In the genomic region with DNA sequence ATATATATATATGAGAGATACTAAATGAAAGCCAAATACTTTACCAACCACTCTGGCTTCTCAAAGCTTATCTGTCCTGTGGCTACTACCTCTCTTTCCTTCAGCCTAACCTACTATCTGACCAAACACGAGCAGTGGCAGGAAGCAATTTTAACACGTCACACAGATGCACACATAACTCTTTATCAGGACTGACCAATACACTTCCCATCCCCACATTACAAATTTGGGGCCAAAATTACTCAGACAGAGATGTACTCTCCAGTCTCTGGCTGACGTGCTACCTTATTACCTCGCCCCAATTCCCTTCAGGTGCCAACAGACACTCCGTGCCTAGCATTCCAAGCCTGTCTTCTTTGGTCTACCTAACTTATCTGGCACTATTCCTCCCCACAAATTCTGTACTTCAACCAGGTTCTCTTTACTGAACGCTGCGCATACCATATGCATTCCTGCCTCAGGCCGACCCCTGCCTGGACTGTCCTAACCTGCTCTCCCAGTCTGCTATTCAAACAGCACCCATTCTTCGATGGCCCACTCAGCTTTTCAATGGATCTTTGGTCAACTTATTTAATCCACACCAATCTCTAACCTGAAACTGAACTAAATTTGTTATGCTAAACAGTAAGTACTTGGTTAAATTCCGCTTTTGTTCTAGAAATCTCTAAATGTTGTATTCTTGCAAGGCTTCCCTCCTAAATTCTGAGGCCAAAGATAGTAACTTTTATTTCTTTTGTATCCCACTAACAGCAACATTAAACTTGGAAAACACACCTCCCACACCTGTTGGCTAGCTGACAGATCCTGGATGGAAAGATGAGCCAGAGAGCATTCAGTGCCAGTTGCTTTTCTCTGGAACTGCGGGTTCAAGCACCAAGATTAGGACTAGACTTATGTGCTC, we compare ENCODE assay signal across 18 cellular contexts. TPM values are rescaled to one million over a fixed set of nuclear protein-coding genes. Genes with fewer than 3 reads are reported as not detected.
DNase-seq lines count a peak whose midpoint lies in the region; ATAC-seq and TF ChIP-seq lines count a peak whose summit lies in the region.
"Had no signal": no experiment of that assay in that cellular context is flagged by ENCODE, and none has a peak within 500 bp of the region (broad histone marks: within the 10 kb centered on the region; RNA-seq: fewer than 3 reads in every experiment).

No MANE protein-coding gene starts in this region.

- H3K4me1 ChIP-seq in RWPE2 (ENCODE audit: insufficient read depth, poor library complexity, severe bottlenecking) (peaks cover 8% of the 10 kb centered on the region), foreskin keratinocyte (peaks cover 4% of the 10 kb centered on the region), GM23248 (ENCODE audit: insufficient read depth) (no peaks in the 10 kb centered on the region)
- H3K4me1 ChIP-seq: ascending aorta had no signal

- no peaks in the 10 kb centered on the region for H3K27me3 Mint-ChIP-seq in nephron (ENCODE audit: low read depth)
- H3K27me3 Mint-ChIP-seq: activated B cell treated with CpG ODN at 0.5 μM for 24 hours had no signal

- H3K4me3 ChIP-seq in H7 (ENCODE audit: insufficient read depth, low read depth, low read length) = no peak overlapping the region
- H3K4me3 ChIP-seq in RWPE2 (ENCODE audit: severe bottlenecking) = no peak overlapping the region
- H3K4me3 ChIP-seq in GM23248 = no peak overlapping the region
- H3K4me3 ChIP-seq: ascending aorta, tibial nerve had no signal

- H3K36me3 ChIP-seq in H7 (replicated peaks; ENCODE audit: control insufficient read depth, insufficient read depth, low read length) (no peaks in the 10 kb centered on the region), RWPE2 (ENCODE audit: low read depth) (no peaks in the 10 kb centered on the region), GM23248 (ENCODE audit: low read depth) (no peaks in the 10 kb centered on the region)
- H3K36me3 ChIP-seq: ascending aorta, tibial nerve had no signal

- 94 to 96% methylated on average over 11 of the region's 11 CpGs for WGBS in GM23248 (ENCODE audit: low coverage in 1 of 2, low lambda C conversion rate in 2 of 2, missing lambda C conversion rate in 2 of 2), 2 experiments

- H3K27ac ChIP-seq in RWPE2 (ENCODE audit: poor library complexity, severe bottlenecking) = no peak overlapping the region
- no peak overlapping the region for H3K27ac ChIP-seq in foreskin keratinocyte
- no peak overlapping the region for H3K27ac ChIP-seq in GM23248
- H3K27ac ChIP-seq: ascending aorta, tibial nerve had no signal

- H3K9me3 Mint-ChIP-seq in nephron = no peaks in the 10 kb centered on the region
- H3K9me3 Mint-ChIP-seq: activated B cell treated with CpG ODN at 0.5 μM for 24 hours had no signal

- H3K9me2 ChIP-seq in GM23248 (ENCODE audit: insufficient read depth) = no peaks in the 10 kb centered on the region

- peaks cover 9% of the 10 kb centered on the region; the same call in 1 of the 2 replicates for H3K79me2 ChIP-seq in GM23248 (ENCODE audit: insufficient read depth)

- H3K4me2 ChIP-seq in GM23248 (ENCODE audit: unreplicated experiment) = no peak overlapping the region

- in situ Hi-C loops in GM23248 (cut with MboI) = no loop called here

- no peak overlapping the region for H3K4me3 Mint-ChIP-seq in nephron
- H3K4me3 Mint-ChIP-seq: activated B cell treated with CpG ODN at 0.5 μM for 24 hours had no signal

- TF ChIP-seq CTCF in RWPE2 (IDR thresholded peaks at IDR 0.05; ENCODE audit: poor library complexity, severe bottlenecking) = no peak
- TF ChIP-seq CTCF in foreskin keratinocyte (conservative IDR thresholded peaks at IDR 0.05) = no peak
- no peak for TF ChIP-seq CTCF in nephron (IDR thresholded peaks at IDR 0.05; ENCODE audit: unreplicated experiment in 3 of 3)

- H3K27ac Mint-ChIP-seq in nephron = peak overlapping the region; percentile 1 to 61 (median 44)
- H3K27ac Mint-ChIP-seq: activated B cell treated with CpG ODN at 0.5 μM for 24 hours had no signal

- H3K4me1 Mint-ChIP-seq in nephron = peaks cover 28% of the 10 kb centered on the region

- no peaks in the 10 kb centered on the region for H3F3A ChIP-seq in GM23248 (ENCODE audit: insufficient read depth)

- H3K9ac ChIP-seq in GM23248 = no peak overlapping the region

- H3K9me3 ChIP-seq in RWPE2 (ENCODE audit: severe bottlenecking) (no peaks in the 10 kb centered on the region), GM23248 (ENCODE audit: low read depth) (no peaks in the 10 kb centered on the region)
- H3K9me3 ChIP-seq: ascending aorta, tibial nerve had no signal

- H2AFZ ChIP-seq in GM23248 = no peak overlapping the region

- ATAC-seq in RWPE2 (ENCODE audit: low read depth) (peak; percentile 51), foreskin keratinocyte (no peak), HG02840 (IDR thresholded peaks at IDR 0.05; ENCODE audit: low FRiP score, unreplicated experiment) (no peak), GM21529 (IDR thresholded peaks at IDR 0.05; ENCODE audit: unreplicated experiment) (no peak), GM19324 (IDR thresholded peaks at IDR 0.05; ENCODE audit: low FRiP score, unreplicated experiment) (no peak)
- ATAC-seq: sciatic nerve had no signal

- DNase-seq in H7 = peak; percentile 14
- DNase-seq in RWPE2 (ENCODE audit: low spot score) = no peak
- peak; percentile 48 to 80 for DNase-seq in foreskin keratinocyte
- no peak for DNase-seq in GM23248
- DNase-seq: activated B cell treated with CpG ODN at 0.5 μM for 24 hours; activated gamma-delta T cell treated with Interleukin-2 at 50 U/mL for 16 hours; hypothalamus; mesenchymal stem cell; NCI-H1105 treated with DMSO at 0.1 percent for 48 hours; NCI-H345; stimulated activated CD4-positive, alpha-beta T cell treated with anti-CD3 and anti-CD28 coated beads, Interleukin-2, amount 100 ng/mL, for 48 hours had no signal

- no peaks in the 10 kb centered on the region for H3K27me3 ChIP-seq in H7 (ENCODE audit: control insufficient read depth, insufficient read depth, low read length)
- H3K27me3 ChIP-seq in RWPE2 (ENCODE audit: insufficient read depth, poor library complexity, severe bottlenecking) = no peaks in the 10 kb centered on the region
- H3K27me3 ChIP-seq in foreskin keratinocyte = no peaks in the 10 kb centered on the region
- H3K27me3 ChIP-seq in GM23248 (replicated peaks; ENCODE audit: insufficient read depth) = no peaks in the 10 kb centered on the region
- H3K27me3 ChIP-seq: ascending aorta, tibial nerve had no signal

- no peaks in the 10 kb centered on the region for H4K20me1 ChIP-seq in GM23248 (ENCODE audit: insufficient read depth)

- peaks cover 31% of the 10 kb centered on the region for H3K36me3 Mint-ChIP-seq in nephron (ENCODE audit: low read depth)

RNA-seq across cellular contexts. Expression of gene RERE, which starts 27.9 kb away (rescaled TPM):
- total RNA-seq in H7 (2014; rRNA removed; shearing (Covaris generic)) = 75.8 and 98.8 TPM in 2 replicates
- 20.5 and 23.1 TPM in 2 replicates for total RNA-seq in foreskin keratinocyte
- polyA plus RNA-seq in foreskin keratinocyte (7.6 and 9.9 TPM in 2 replicates), GM23248 (2016; fragmentation: Nextera tagmentation; extraction: Ambion mirVana) (20.3 and 26.2 TPM in 2 replicates)
- 9.5 and 26.0 TPM in 2 replicates for total RNA-seq in GM23248 (2014; rRNA removed; shearing (Covaris generic))

Comparison
In these comparisons a context has a peak if more than half of its experiments do, and no peak if none do; other contexts are left out.
1. DNase-seq: peak in H7 (single experiment) and foreskin keratinocyte (2 of 2); none in RWPE2 (single experiment) and GM23248 (single experiment).